In genomic region chr5:14452685-14453084, GRCh38 we compare ENCODE assay signal across 13 cellular contexts.
DNase-seq lines count a peak whose midpoint lies in the region; ATAC-seq and TF ChIP-seq lines count a peak whose summit lies in the region.
"Had no signal": no experiment of that assay in that cellular context is flagged by ENCODE, and none has a peak within 500 bp of the region (broad histone marks: within the 10 kb centered on the region; RNA-seq: fewer than 3 reads in every experiment).

No MANE protein-coding gene starts in this region.

- ATAC-seq in gastrocnemius medialis (no peak), GM19452 (IDR thresholded peaks at IDR 0.05; ENCODE audit: unreplicated experiment) (no peak), HG02610 (IDR thresholded peaks at IDR 0.05; ENCODE audit: unreplicated experiment) (no peak)
- ATAC-seq: activated T-cell treated with anti-CD3 and anti-CD28 coated beads, Interleukin-2, amount 50 U/mL, for 4 hours had no signal

- H3K36me3 ChIP-seq in SK-N-MC (ENCODE audit: insufficient read depth, low read length): peaks cover 9% of the 10 kb centered on the region; the same call in 1 of the 2 replicates
- H3K36me3 ChIP-seq in gastrocnemius medialis: peaks cover 0 to 5% of the 10 kb centered on the region in 2 donors

- peak; percentile 42 for DNase-seq in GM03348 (ENCODE audit: low spot score)
- DNase-seq in SK-N-MC (ENCODE audit: low read depth, low spot score): no peak
- DNase-seq in foreskin fibroblast: peak; percentile 48 to 74
- no peak for DNase-seq in gastrocnemius medialis
- DNase-seq in HUDEP-2 (lab: John Stamatoyannopoulos, UW; ENCODE audit: unreplicated experiment in 76 of 76): no peak
- DNase-seq in KG1 (lab: John Stamatoyannopoulos, UW): no peak
- DNase-seq: activated CD4-positive, alpha-beta T cell treated with anti-CD3 and anti-CD28 coated beads for 48 hours; activated T-cell treated with anti-CD3 and anti-CD28 coated beads, Interleukin-2, amount 50 U/mL, for 4 hours; hypothalamus; occipital lobe had no signal

- no peak for TF ChIP-seq POLR2A in gastrocnemius medialis (IDR thresholded peaks at IDR 0.05)

- intact Hi-C loops in gastrocnemius medialis (cut with DNase I; ENCODE audit: low total_unique reads): no loop called here

- H3K27me3 ChIP-seq in gastrocnemius medialis: no peaks in the 10 kb centered on the region
- H3K27me3 ChIP-seq: BLaER1 treated with 17β-estradiol and CSF1 and Interleukin-3, amounts not matched to agents 10 nM and 100 nM had no signal

- H3K4me1 ChIP-seq in gastrocnemius medialis: peaks cover 33 to 51% of the 10 kb centered on the region in 2 donors

- H3K9ac ChIP-seq in SK-N-MC (ENCODE audit: insufficient read length): peak overlapping the region; percentile 67
- H3K9ac ChIP-seq: BLaER1 treated with 17β-estradiol and CSF1 and Interleukin-3, amounts not matched to agents 10 nM and 100 nM had no signal

- in situ Hi-C loops in gastrocnemius medialis (cut with MboI; ENCODE audit: low sequenced_read_pairs in 4 of 4): loop anchor here in 1 of 4 donors (10.0 kb wide), 1 partner anchor 48 kb away; no protein-coding TSS in a partner anchor

- peak overlapping the region; percentile 60 for H3K4me3 ChIP-seq in SK-N-MC
- H3K4me3 ChIP-seq in foreskin fibroblast (ENCODE audit: low read depth in 1 of 2, low read length in 2 of 2): no peak overlapping the region
- H3K4me3 ChIP-seq in gastrocnemius medialis: no peak overlapping the region
- H3K4me3 ChIP-seq: BLaER1 treated with 17β-estradiol and CSF1 and Interleukin-3, amounts not matched to agents 10 nM and 100 nM had no signal

- TF ChIP-seq CTCF in foreskin fibroblast (IDR thresholded peaks at IDR 0.05; ENCODE audit: low read depth, low read length) (no peak), gastrocnemius medialis (IDR thresholded peaks at IDR 0.05 in 4 of 5, conservative IDR thresholded peaks at IDR 0.05 in 1 of 5) (no peak)

- H3K9me3 ChIP-seq in SK-N-MC (ENCODE audit: low read depth, low read length) (no peaks in the 10 kb centered on the region), gastrocnemius medialis (no peaks in the 10 kb centered on the region)

- peak overlapping the region; percentile 94 for H3K27ac ChIP-seq in SK-N-MC
- H3K27ac ChIP-seq in gastrocnemius medialis: peak overlapping the region; percentile 27 to 67 (median 45)
- H3K27ac ChIP-seq: BLaER1 treated with 17β-estradiol and CSF1 and Interleukin-3, amounts not matched to agents 10 nM and 100 nM had no signal

Comparison
In these comparisons a context has a peak if more than half of its experiments do, and no peak if none do; other contexts are left out.
1. DNase-seq: peak in GM03348 (single experiment) and foreskin fibroblast (2 of 2); none in SK-N-MC (single experiment), gastrocnemius medialis (0 of 2), HUDEP-2 (0 of 76) and KG1 (single experiment).